Comparison of ENCODE assay signal across 16 cellular contexts in the genomic region with DNA sequence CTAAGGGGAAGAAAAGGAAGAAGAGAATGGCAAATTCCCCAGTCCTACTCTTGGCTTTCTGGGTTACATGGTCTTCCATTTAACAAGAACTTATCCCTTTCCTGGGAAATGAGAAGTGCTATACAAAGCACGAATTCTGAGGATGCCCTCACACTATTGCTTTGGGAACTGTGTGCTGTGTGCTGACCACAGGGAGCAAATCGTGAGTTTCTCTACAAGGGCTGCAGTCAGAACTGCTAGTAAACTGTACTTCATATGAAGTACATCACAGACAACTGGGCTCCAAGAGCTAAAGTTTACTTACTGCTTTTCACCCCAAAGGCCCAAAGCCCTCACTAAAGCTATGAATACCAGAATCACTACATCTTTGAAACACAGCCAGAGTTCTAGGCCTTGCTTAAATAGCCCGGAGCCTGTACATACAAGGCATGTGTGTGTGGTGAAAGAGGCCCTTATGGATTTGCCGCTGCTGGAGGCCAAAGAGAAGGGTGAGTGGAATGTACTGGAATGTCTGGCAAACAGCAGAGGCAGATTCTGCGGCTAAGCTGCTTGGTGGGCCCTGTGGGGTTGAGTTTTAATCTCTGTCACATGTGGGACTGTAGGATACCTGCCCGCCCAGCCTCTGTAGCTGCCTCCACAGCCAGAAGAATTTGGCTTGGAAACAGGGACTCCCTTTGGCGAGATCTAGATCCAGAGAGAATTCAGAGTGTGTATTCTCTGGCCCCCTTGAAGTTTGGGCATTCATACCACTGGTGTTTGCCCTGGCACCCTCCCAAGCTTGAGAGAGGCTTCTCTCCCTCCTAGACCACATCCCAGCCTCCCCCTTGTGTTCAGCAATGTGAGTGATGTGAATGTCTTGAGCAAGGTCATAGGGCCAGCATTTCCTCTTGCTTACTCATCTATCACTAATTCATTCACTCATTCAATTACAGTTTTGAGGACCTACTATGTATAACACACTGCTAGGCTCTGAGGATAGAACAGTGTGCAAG. TPM values are rescaled to one million over a fixed set of nuclear protein-coding genes. Genes with fewer than 3 reads are reported as not detected.
DNase-seq lines count a peak whose midpoint lies in the region; ATAC-seq, FAIRE-seq and TF ChIP-seq lines count a peak whose summit lies in the region.
"Had no signal": no experiment of that assay in that cellular context is flagged by ENCODE, and none has a peak within 500 bp of the region (broad histone marks: within the 10 kb centered on the region; RNA-seq: fewer than 3 reads in every experiment).

No MANE protein-coding gene starts in this region.

- no peaks in the 10 kb centered on the region for H4K20me1 ChIP-seq in HepG2 (ENCODE audit: insufficient read depth, low read length)

- H3K4me2 ChIP-seq in HepG2 (ENCODE audit: low read depth, low read length): no peak overlapping the region

- no TSS peak for BruUV-seq in HepG2 (replicated peaks; lab: Mats Ljungman, UMichigan)

- TF ChIP-seq RAD21 in HepG2 (CRISPR knock-in tag; IDR thresholded peaks at IDR 0.05): no peak

- DNase-seq in AG08395 (ENCODE audit: low spot score) (peak; percentile 67), HT1080 (ENCODE audit: low read depth) (peak; percentile 84), brain microvascular endothelial cell (peak; percentile 97), HepG2 (ENCODE audit: low spot score) (peak; percentile 16), ovary (no peak), LoVo (ENCODE audit: low spot score) (no peak)
- DNase-seq in activated CD4-positive, alpha-beta memory T cell treated with anti-CD3 and anti-CD28 coated beads for 36 hours: no peak
- DNase-seq: activated T-cell treated with anti-CD3 and anti-CD28 coated beads, Interleukin-2, amount 50 U/mL, for 1 hour; CD4-positive, alpha-beta T cell; dorsolateral prefrontal cortex; KG1; NCI-H69 had no signal

- in situ Hi-C loops in brain microvascular endothelial cell (cut with HindIII; ENCODE audit: low pct_ligation_motif_present, low sequenced_read_pairs) (no loop called here), HepG2 (cut with HindIII; ENCODE audit: extremely low pct_ligation_motif_present, low pct_unique_long_range_greater_than_20kb) (no loop called here)

- H3K27ac Mint-ChIP-seq in activated CD4-positive, alpha-beta memory T cell treated with anti-CD3 and anti-CD28 coated beads for 36 hours: no peak overlapping the region
- H3K27ac Mint-ChIP-seq: CD4-positive, alpha-beta T cell had no signal

- H3K4me1 ChIP-seq in HepG2 (ENCODE audit: insufficient read depth, low read length): no peaks in the 10 kb centered on the region
- no peaks in the 10 kb centered on the region for H3K4me1 ChIP-seq in ovary (ENCODE audit: insufficient read depth)
- H3K4me1 ChIP-seq: parathyroid adenoma had no signal

- peaks cover 21% of the 10 kb centered on the region for H3K27me3 Mint-ChIP-seq in activated CD4-positive, alpha-beta memory T cell treated with anti-CD3 and anti-CD28 coated beads for 36 hours

- no peak overlapping the region for H3K4me3 Mint-ChIP-seq in activated CD4-positive, alpha-beta memory T cell treated with anti-CD3 and anti-CD28 coated beads for 36 hours
- H3K4me3 Mint-ChIP-seq: CD4-positive, alpha-beta T cell had no signal

- ATAC-seq in HepG2 (no peak), GM21619 (IDR thresholded peaks at IDR 0.05; ENCODE audit: unreplicated experiment) (no peak)

- H3K27ac ChIP-seq in brain microvascular endothelial cell: peak overlapping the region; percentile 92
- no peak overlapping the region for H3K27ac ChIP-seq in HepG2 (ENCODE audit: extremely low read length, insufficient read depth, low read length)
- no peak overlapping the region for H3K27ac ChIP-seq in ovary
- H3K27ac ChIP-seq: dorsolateral prefrontal cortex, parathyroid adenoma had no signal

- H3K9me3 ChIP-seq in HepG2 (ENCODE audit: low read length) (no peaks in the 10 kb centered on the region), ovary (no peaks in the 10 kb centered on the region)

- POLR2A ChIA-PET in HepG2 (lab: Yijun Ruan, JAX): no interaction called here
- POLR2A ChIA-PET in activated CD4-positive, alpha-beta memory T cell treated with anti-CD3 and anti-CD28 coated beads for 36 hours (lab: Charles Lee): no interaction called here

- no peaks in the 10 kb centered on the region for H3K36me3 Mint-ChIP-seq in activated CD4-positive, alpha-beta memory T cell treated with anti-CD3 and anti-CD28 coated beads for 36 hours

- H3K4me3 ChIP-seq in brain microvascular endothelial cell (ENCODE audit: low read depth, low read length): no peak overlapping the region
- no peak overlapping the region for H3K4me3 ChIP-seq in HepG2 (replicated peaks in 1 of 3; ENCODE audit: insufficient read depth in 1 of 3, low read depth in 2 of 3, low read length in 3 of 3)
- no peak overlapping the region for H3K4me3 ChIP-seq in ovary
- H3K4me3 ChIP-seq: dorsolateral prefrontal cortex had no signal

- H3K4me1 Mint-ChIP-seq in activated CD4-positive, alpha-beta memory T cell treated with anti-CD3 and anti-CD28 coated beads for 36 hours (ENCODE audit: low read depth): no peaks in the 10 kb centered on the region

- 4% methylated on average over 7 of the region's 7 CpGs for WGBS in HepG2 (ENCODE audit: low lambda C conversion rate)
- WGBS in ovary, 3 donors: 76 to 84% (median 76%) methylated on average over 7 of the region's 7 CpGs

- H3K9ac ChIP-seq in HepG2 (ENCODE audit: insufficient read depth, low read depth, low read length): no peak overlapping the region
- H3K9ac ChIP-seq: parathyroid adenoma had no signal

- H3K27me3 ChIP-seq in brain microvascular endothelial cell (replicated peaks) (no peaks in the 10 kb centered on the region), HepG2 (ENCODE audit: control insufficient read depth in 1 of 2, insufficient read depth in 2 of 2, low read length in 2 of 2) (no peaks in the 10 kb centered on the region), ovary (no peaks in the 10 kb centered on the region)

- H3K9me3 Mint-ChIP-seq in activated CD4-positive, alpha-beta memory T cell treated with anti-CD3 and anti-CD28 coated beads for 36 hours: no peaks in the 10 kb centered on the region
- H3K9me3 Mint-ChIP-seq: CD4-positive, alpha-beta T cell had no signal

- no peak overlapping the region for H2AFZ ChIP-seq in HepG2 (ENCODE audit: low read length)
- H2AFZ ChIP-seq: parathyroid adenoma had no signal

- no peak for TF ChIP-seq POLR2A in HepG2 (IDR thresholded peaks at IDR 0.05; ENCODE audit: insufficient read depth in 1 of 2, low read depth in 2 of 2, low read length in 2 of 2)
- no peak for TF ChIP-seq POLR2A in ovary (IDR thresholded peaks at IDR 0.05)

- TF ChIP-seq EP300 in HepG2 (IDR thresholded peaks at IDR 0.05; ENCODE audit: low read depth in 2 of 2, low read length in 2 of 2) (no peak), HepG2 (CRISPR knock-in tag; IDR thresholded peaks at IDR 0.05; ENCODE audit: borderline replicate concordance) (no peak), ovary (IDR thresholded peaks at IDR 0.05) (no peak)

- no peaks in the 10 kb centered on the region for H3K79me2 ChIP-seq in HepG2 (ENCODE audit: insufficient read depth, low read length)
- H3K79me2 ChIP-seq: parathyroid adenoma had no signal

- no peak for FAIRE-seq in HepG2 (lab: Jason Lieb, UNC)
- FAIRE-seq: GM12892 had no signal

- TF ChIP-seq CTCF in brain microvascular endothelial cell (IDR thresholded peaks at IDR 0.05; ENCODE audit: low read depth, low read length, missing control alignments) (peak; percentile 26), HepG2 (CRISPR knock-in tag; IDR thresholded peaks at IDR 0.05) (no peak), ovary (IDR thresholded peaks at IDR 0.05) (no peak)

- CTCF ChIA-PET in HepG2 (lab: Yijun Ruan, JAX; ENCODE audit: low intra/inter-chr PET ratio, low total read pairs): no interaction called here
- CTCF ChIA-PET in activated CD4-positive, alpha-beta memory T cell treated with anti-CD3 and anti-CD28 coated beads for 36 hours (lab: Charles Lee): no interaction called here

- intact Hi-C loops in HepG2 (cut with micrococcal nuclease; ENCODE audit: unreplicated experiment) (no loop called here), ovary (cut with DNase I) (no loop called here)
- intact Hi-C loops in activated CD4-positive, alpha-beta memory T cell treated with anti-CD3 and anti-CD28 coated beads for 36 hours (cut with micrococcal nuclease): no loop called here

- H3K36me3 ChIP-seq in brain microvascular endothelial cell (replicated peaks): no peaks in the 10 kb centered on the region
- no peaks in the 10 kb centered on the region for H3K36me3 ChIP-seq in HepG2 (replicated peaks in 1 of 2; ENCODE audit: control insufficient read depth in 1 of 2, insufficient read depth in 2 of 2, low read length in 2 of 2)
- H3K36me3 ChIP-seq in ovary: no peaks in the 10 kb centered on the region

RNA-seq across cellular contexts. Expression of a gene that starts 21.9 kb away (rescaled TPM):
- total RNA-seq in HT1080 (2014; rRNA removed; shearing (Covaris generic)): not detected in 2 replicates
- not detected in 2 replicates for polyA plus RNA-seq in HT1080 (2015; cell fraction: cytosol; rRNA removed)
- not detected in 2 replicates for polyA plus RNA-seq in HT1080 (2015; cell fraction: nucleus; rRNA removed)
- total RNA-seq in HepG2 (2016; rRNA removed; fragmentation: Illumina TruSeq; extraction: Trizol) (not detected in 2 replicates), ovary (under 1 TPM in 2 of 7 donors, not detected in 5; 0.05 to 0.92 TPM)
- not detected in 2 replicates for total RNA-seq in HepG2 (2016; cell fraction: cytosol; rRNA removed; fragmentation: Illumina TruSeq; extraction: Trizol; ENCODE audit: low read depth)
- not detected in 2 replicates for total RNA-seq in HepG2 (2016; cell fraction: insoluble cytoplasmic fraction; rRNA removed; fragmentation: Illumina TruSeq; extraction: Trizol)
- 0.03 TPM in 1 of 2 replicates, not detected in the other for total RNA-seq in HepG2 (2016; cell fraction: membrane; rRNA removed; fragmentation: Illumina TruSeq; extraction: Trizol)
- not detected in 2 replicates for total RNA-seq in HepG2 (2016; cell fraction: nucleus; rRNA removed; fragmentation: Illumina TruSeq; extraction: Trizol)
- polyA plus RNA-seq in HepG2 (2011; rRNA removed) (under 0.01 TPM in 1 of 2 replicates, not detected in the other), ovary (under 1 TPM in 1 of 2 donors, not detected in 1; 0.02 TPM)
- not detected in 2 replicates for polyA plus RNA-seq in HepG2 (2011; cell fraction: cytosol; rRNA removed)
- polyA plus RNA-seq in HepG2 (2011; cell fraction: nucleus; rRNA removed): 0.02 TPM in 1 of 2 replicates, not detected in the other
- 0.03 TPM in 2 replicates for polyA plus RNA-seq in HepG2 (2012)
- polyA plus RNA-seq in HepG2 (2016; cell fraction: cytosol; fragmentation: Illumina TruSeq; extraction: Trizol; ENCODE audit: low read depth): not detected in 2 replicates
- polyA plus RNA-seq in HepG2 (2016; cell fraction: insoluble cytoplasmic fraction; fragmentation: Illumina TruSeq; extraction: Trizol; ENCODE audit: low read depth): not detected in 2 replicates
- not detected in 2 replicates for polyA plus RNA-seq in HepG2 (2016; cell fraction: membrane; fragmentation: Illumina TruSeq; extraction: Trizol; ENCODE audit: low read depth)
- polyA plus RNA-seq in HepG2 (2016; cell fraction: nucleus; fragmentation: Illumina TruSeq; extraction: Trizol; ENCODE audit: insufficient read depth, low read depth): not detected in 2 replicates
- polyA minus RNA-seq in HepG2 (2011; rRNA and poly(A)+ RNA removed; ENCODE audit: low replicate concordance): 0.04 TPM in 1 of 2 replicates, not detected in the other
- polyA minus RNA-seq in HepG2 (2011; cell fraction: cytosol; rRNA and poly(A)+ RNA removed): not detected in 2 replicates
- polyA minus RNA-seq in HepG2 (2011; cell fraction: nucleus; rRNA and poly(A)+ RNA removed): under 0.01 TPM in 2 replicates
- total RNA-seq in activated CD4-positive, alpha-beta memory T cell treated with anti-CD3 and anti-CD28 coated beads for 36 hours: not detected
- total RNA-seq: CD4-positive, alpha-beta T cell; T-helper 2 cell treated with Interferon-gamma antibody and Interleukin-4, amounts not matched to agents 100 ng/mL and 5 ng/mL, for 36 hours had no signal

Comparison
In these comparisons a context has a peak if more than half of its experiments do, and no peak if none do; other contexts are left out.
1. DNase-seq: peak in AG08395 (single experiment), HT1080 (single experiment), brain microvascular endothelial cell (single experiment) and HepG2 (single experiment); none in ovary (0 of 5), activated CD4-positive, alpha-beta memory T cell treated with anti-CD3 and anti-CD28 coated beads for 36 hours (single experiment) and LoVo (single experiment).